8 cellular contexts compared by ENCODE assay signal in the genomic region with DNA sequence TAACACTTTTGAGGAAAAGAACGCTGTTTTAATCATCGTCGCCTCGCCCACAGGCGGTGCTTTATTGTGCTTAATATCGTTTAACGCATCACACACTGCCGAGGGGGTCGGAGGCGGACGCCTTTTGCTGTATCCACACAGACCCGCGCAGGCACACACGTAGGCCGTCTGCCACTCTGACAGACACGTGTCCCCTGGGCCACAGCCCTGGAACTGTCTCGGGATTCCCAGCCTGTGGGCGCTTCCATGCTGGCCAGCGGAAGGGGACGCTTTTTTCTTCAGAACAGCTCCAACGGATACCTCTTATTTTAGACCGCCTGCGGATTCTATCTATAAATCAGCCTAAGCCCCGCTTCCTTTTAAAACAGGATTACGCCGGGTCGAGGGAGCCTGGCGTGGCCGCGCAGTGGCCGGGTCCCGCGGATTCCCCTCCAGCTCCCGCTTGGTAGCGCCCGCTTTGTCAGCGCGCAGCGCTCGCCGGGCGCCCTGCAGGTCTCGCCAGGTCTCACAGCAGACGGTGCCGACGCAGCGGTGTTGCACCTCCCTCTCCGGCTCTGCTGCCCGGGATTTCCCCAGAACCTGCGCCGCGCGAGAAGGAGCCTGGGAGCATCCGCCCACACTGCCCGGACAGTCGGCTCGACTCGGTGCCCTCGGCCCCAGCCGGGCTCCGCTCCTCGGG. TPM values are rescaled to one million over a fixed set of nuclear protein-coding genes. Genes with fewer than 3 reads are reported as not detected.
DNase-seq lines count a peak whose midpoint lies in the region; ATAC-seq and TF ChIP-seq lines count a peak whose summit lies in the region.

A gene with protein sequence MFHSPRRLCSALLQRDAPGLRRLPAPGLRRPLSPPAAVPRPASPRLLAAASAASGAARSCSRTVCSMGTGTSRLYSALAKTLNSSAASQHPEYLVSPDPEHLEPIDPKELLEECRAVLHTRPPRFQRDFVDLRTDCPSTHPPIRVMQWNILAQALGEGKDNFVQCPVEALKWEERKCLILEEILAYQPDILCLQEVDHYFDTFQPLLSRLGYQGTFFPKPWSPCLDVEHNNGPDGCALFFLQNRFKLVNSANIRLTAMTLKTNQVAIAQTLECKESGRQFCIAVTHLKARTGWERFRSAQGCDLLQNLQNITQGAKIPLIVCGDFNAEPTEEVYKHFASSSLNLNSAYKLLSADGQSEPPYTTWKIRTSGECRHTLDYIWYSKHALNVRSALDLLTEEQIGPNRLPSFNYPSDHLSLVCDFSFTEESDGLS (plus strand): TSS at position 513 of the 679 bp plus-strand sequence. CDS start 201 bp downstream, outside the sequence.

- H3K36me3 Mint-ChIP-seq in endothelial cell (ENCODE audit: low read depth, unreplicated experiment) = no peaks in the 10 kb centered on the region

- H3K36me3 ChIP-seq in OCI-LY3 (replicated peaks; ENCODE audit: low read depth, low read length) = peaks cover 15% of the 10 kb centered on the region

- H3K4me1 Mint-ChIP-seq in endothelial cell (ENCODE audit: unreplicated experiment) = peaks cover 41% of the 10 kb centered on the region

- peak within 1 kb of the TSS; percentile 83 for H3K9ac ChIP-seq in OCI-LY3 (ENCODE audit: low read length)

- no peak for TF ChIP-seq CTCF in OCI-LY3 (IDR thresholded peaks at IDR 0.05; ENCODE audit: low read depth, low read length)
- no peak for TF ChIP-seq CTCF in endothelial cell (IDR thresholded peaks at IDR 0.05; ENCODE audit: unreplicated experiment)

- peak within 1 kb of the TSS; percentile 97 for H3K27ac Mint-ChIP-seq in endothelial cell (ENCODE audit: unreplicated experiment)

- H3K79me2 ChIP-seq in OCI-LY3 (ENCODE audit: low read length) = peaks cover 48% of the 10 kb centered on the region

- DNase-seq in DMS114 treated with DMSO at 0.1 percent for 48 hours (lab: John Stamatoyannopoulos, UW; ENCODE audit: unreplicated experiment) = peak; percentile 64
- DNase-seq in HuH-7.5 (ENCODE audit: low spot score) = peak; percentile 86
- DNase-seq in activated CD8-positive, alpha-beta memory T cell treated with anti-CD3 and anti-CD28 coated beads, Interleukin-2, amount 50 U/mL, for 48 hours = peak; percentile 95
- DNase-seq in endothelial cell (ENCODE audit: low spot score) = peak; percentile 87
- DNase-seq in midbrain (lab: John Stamatoyannopoulos, UW) = peak; percentile 88
- DNase-seq in stimulated activated CD8-positive, alpha-beta memory T cell treated with anti-CD3 and anti-CD28 coated beads, Interleukin-15, amount 100 ng/mL, for 48 hours (ENCODE audit: low read depth in 2 of 2) = peak; percentile 94

- H3K9me3 ChIP-seq in OCI-LY3 (ENCODE audit: insufficient read depth, low read length) = no peaks in the 10 kb centered on the region

- H3K9me3 Mint-ChIP-seq in endothelial cell (ENCODE audit: unreplicated experiment) = no peaks in the 10 kb centered on the region

- no peaks in the 10 kb centered on the region for H3K27me3 ChIP-seq in OCI-LY3 (ENCODE audit: low read depth, low read length)

- H4K20me1 ChIP-seq in OCI-LY3 (ENCODE audit: insufficient read depth, low read length) = peaks cover 26% of the 10 kb centered on the region

- H2AFZ ChIP-seq in OCI-LY3 (ENCODE audit: low read depth, low read length) = peak within 1 kb of the TSS; percentile 77

- ATAC-seq in GM21528 (IDR thresholded peaks at IDR 0.05; ENCODE audit: low FRiP score, unreplicated experiment) = peak; percentile 96

- H3K4me3 Mint-ChIP-seq in endothelial cell (ENCODE audit: unreplicated experiment) = peak within 1 kb of the TSS; percentile 97

- H3K4me2 ChIP-seq in OCI-LY3 (ENCODE audit: low read length) = peak within 1 kb of the TSS; percentile 89

- H3K4me3 ChIP-seq in OCI-LY3 (ENCODE audit: low read length) = peak within 1 kb of the TSS; percentile 80

- peaks cover 25% of the 10 kb centered on the region for H3K4me1 ChIP-seq in OCI-LY3 (ENCODE audit: low read length)

- peak within 1 kb of the TSS; percentile 66 for H3K27ac ChIP-seq in OCI-LY3 (ENCODE audit: low read length)

- peaks cover 17% of the 10 kb centered on the region for H3K27me3 Mint-ChIP-seq in endothelial cell (ENCODE audit: unreplicated experiment)

RNA-seq across cellular contexts. Expression of the gene that starts here (rescaled TPM):
- total RNA-seq in endothelial cell (ENCODE audit: unreplicated experiment) = 9.3 TPM

Comparison
In these comparisons a context has a peak if more than half of its experiments do, and no peak if none do; other contexts are left out.
1. Peak in every context shown above with its lines: DNase-seq, ATAC-seq, H3K4me3 ChIP-seq and H3K27ac ChIP-seq.